21 cellular contexts compared by ENCODE assay signal in the genomic region with DNA sequence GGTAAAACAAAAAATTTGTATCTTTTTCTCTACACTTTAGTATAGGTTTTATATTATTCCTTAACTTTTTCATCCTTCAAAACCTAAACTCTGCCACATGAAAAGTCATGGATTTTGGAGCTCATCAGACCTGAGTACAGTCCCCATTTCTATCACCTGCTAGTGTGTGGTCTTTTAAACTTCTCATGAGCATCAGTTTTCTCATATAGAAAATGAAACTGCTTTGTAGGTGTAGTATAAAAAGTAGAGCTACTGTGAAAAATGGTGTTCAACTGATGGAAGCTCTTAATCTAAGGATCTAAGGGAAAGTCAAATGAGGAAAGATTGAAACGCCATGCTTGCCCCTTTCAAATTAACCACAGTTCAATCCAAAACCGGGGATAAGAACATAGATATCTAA.
A peak's percentile ranks its signal among the peaks of the same experiment; 100 is the strongest.
DNase-seq lines count a peak whose midpoint lies in the region; ATAC-seq and TF ChIP-seq lines count a peak whose summit lies in the region.
"Had no signal": no experiment of that assay in that cellular context is flagged by ENCODE, and none has a peak within 500 bp of the region (broad histone marks: within the 10 kb centered on the region; RNA-seq: fewer than 3 reads in every experiment).

No MANE protein-coding gene starts in this region.

- H3K36me3 ChIP-seq in ACC112 (ENCODE audit: insufficient read depth, low read length) (no peaks in the 10 kb centered on the region), ascending aorta (no peaks in the 10 kb centered on the region), parathyroid adenoma (ENCODE audit: control insufficient read depth, insufficient read depth, low read length) (no peaks in the 10 kb centered on the region), HAP-1 (replicated peaks) (no peaks in the 10 kb centered on the region)
- H3K36me3 ChIP-seq: BLaER1 had no signal

- H3K27me3 ChIP-seq in ACC112 (ENCODE audit: insufficient read depth, low read length) (no peaks in the 10 kb centered on the region), ascending aorta (no peaks in the 10 kb centered on the region), parathyroid adenoma (ENCODE audit: control insufficient read depth, insufficient read depth, low read length) (no peaks in the 10 kb centered on the region), HAP-1 (ENCODE audit: low read depth) (no peaks in the 10 kb centered on the region)
- H3K27me3 ChIP-seq: BLaER1 had no signal

- in situ Hi-C loops in HAP-1 (cut with MboI; ENCODE audit: low sequenced_read_pairs): no loop called here

- ATAC-seq in GM19351 (IDR thresholded peaks at IDR 0.05; ENCODE audit: unreplicated experiment): peak; percentile 64
- ATAC-seq in esophagus mucosa: no peak
- ATAC-seq: A549, GM23338, HCT116, HepG2 had no signal

- H3K27ac ChIP-seq in ACC112 (ENCODE audit: low read depth, low read length): no peak overlapping the region
- H3K27ac ChIP-seq in ascending aorta: peak overlapping the region; percentile 13 to 61
- no peak overlapping the region for H3K27ac ChIP-seq in parathyroid adenoma
- H3K27ac ChIP-seq: 22Rv1, A549, BLaER1 had no signal

- H3K27me3 Mint-ChIP-seq in activated CD4-positive, alpha-beta memory T cell treated with anti-CD3 and anti-CD28 coated beads for 36 hours: no peaks in the 10 kb centered on the region
- H3K27me3 Mint-ChIP-seq: CD4-positive, alpha-beta memory T cell; IgD-negative memory B cell had no signal

- H3K36me3 Mint-ChIP-seq in activated CD4-positive, alpha-beta memory T cell treated with anti-CD3 and anti-CD28 coated beads for 36 hours: no peaks in the 10 kb centered on the region
- H3K36me3 Mint-ChIP-seq: CD14-positive monocyte; CD4-positive, alpha-beta memory T cell; IgD-negative memory B cell had no signal

- H3K4me3 ChIP-seq in ACC112 (ENCODE audit: low read depth, low read length) (no peak overlapping the region), ascending aorta (no peak overlapping the region), parathyroid adenoma (ENCODE audit: low read depth, low read length) (no peak overlapping the region), HAP-1 (no peak overlapping the region)
- H3K4me3 ChIP-seq: A549, BLaER1, GM23338 had no signal

- H3K79me2 ChIP-seq in ACC112 (ENCODE audit: control insufficient read depth, insufficient read depth, low read length, unreplicated experiment): no peaks in the 10 kb centered on the region
- H3K79me2 ChIP-seq in parathyroid adenoma: no peaks in the 10 kb centered on the region

- CTCF ChIA-PET in activated CD4-positive, alpha-beta memory T cell treated with anti-CD3 and anti-CD28 coated beads for 36 hours (lab: Charles Lee): no interaction called here

- no peak for TF ChIP-seq CTCF in ascending aorta (IDR thresholded peaks at IDR 0.05)
- TF ChIP-seq CTCF in parathyroid adenoma (IDR thresholded peaks at IDR 0.05): no peak

- no peaks in the 10 kb centered on the region for H3K4me1 Mint-ChIP-seq in activated CD4-positive, alpha-beta memory T cell treated with anti-CD3 and anti-CD28 coated beads for 36 hours (ENCODE audit: low read depth)
- H3K4me1 Mint-ChIP-seq: CD14-positive monocyte; CD4-positive, alpha-beta memory T cell; IgD-negative memory B cell had no signal

- no peaks in the 10 kb centered on the region for H3K9me3 ChIP-seq in ascending aorta
- no peaks in the 10 kb centered on the region for H3K9me3 ChIP-seq in parathyroid adenoma (ENCODE audit: control insufficient read depth, low read length)
- no peaks in the 10 kb centered on the region for H3K9me3 ChIP-seq in HAP-1
- H3K9me3 ChIP-seq: A549, BLaER1 had no signal

- POLR2A ChIA-PET in activated CD4-positive, alpha-beta memory T cell treated with anti-CD3 and anti-CD28 coated beads for 36 hours (lab: Charles Lee): no interaction called here

- H2AFZ ChIP-seq in ACC112 (ENCODE audit: low read length, unreplicated experiment) (peak overlapping the region; percentile 42), parathyroid adenoma (no peak overlapping the region)

- H3K27ac Mint-ChIP-seq in activated CD4-positive, alpha-beta memory T cell treated with anti-CD3 and anti-CD28 coated beads for 36 hours: no peak overlapping the region
- H3K27ac Mint-ChIP-seq: CD14-positive monocyte; CD4-positive, alpha-beta memory T cell; GM23338; HFFc6; IgD-negative memory B cell had no signal

- peak overlapping the region; percentile 21 for H3K4me2 ChIP-seq in parathyroid adenoma (ENCODE audit: low read length)
- H3K4me2 ChIP-seq: A549, BLaER1, GM23338 had no signal

- intact Hi-C loops in ascending aorta (cut with DNase I): no loop called here
- intact Hi-C loops in activated CD4-positive, alpha-beta memory T cell treated with anti-CD3 and anti-CD28 coated beads for 36 hours (cut with micrococcal nuclease): no loop called here

- DNase-seq in ascending aorta (ENCODE audit: low spot score in 2 of 2) (no peak), HAP-1 (ENCODE audit: low spot score in 2 of 2) (no peak)
- DNase-seq in activated CD4-positive, alpha-beta memory T cell treated with anti-CD3 and anti-CD28 coated beads for 36 hours: no peak
- DNase-seq in activated naive CD4-positive, alpha-beta T cell treated with anti-CD3 and anti-CD28 coated beads, Interleukin-2, amount 50 U/mL, for 16 hours: no peak
- DNase-seq: CD4-positive, alpha-beta memory T cell; DMS153; DMS79; GDM1; HFFc6 had no signal

- H3K4me3 Mint-ChIP-seq in activated CD4-positive, alpha-beta memory T cell treated with anti-CD3 and anti-CD28 coated beads for 36 hours: no peak overlapping the region
- H3K4me3 Mint-ChIP-seq: CD14-positive monocyte; CD4-positive, alpha-beta memory T cell; GM23338; HFFc6; IgD-negative memory B cell had no signal

- H3K4me1 ChIP-seq in ACC112 (ENCODE audit: control insufficient read depth, insufficient read depth, low read length, unreplicated experiment) (peaks cover 11% of the 10 kb centered on the region), ascending aorta (peaks cover 0 to 18% of the 10 kb centered on the region in 2 donors), parathyroid adenoma (no peaks in the 10 kb centered on the region), HAP-1 (peaks cover 14% of the 10 kb centered on the region)
- H3K4me1 ChIP-seq: A549, BLaER1 had no signal

- H3K9me3 Mint-ChIP-seq in activated CD4-positive, alpha-beta memory T cell treated with anti-CD3 and anti-CD28 coated beads for 36 hours: no peaks in the 10 kb centered on the region
- H3K9me3 Mint-ChIP-seq: CD14-positive monocyte; CD4-positive, alpha-beta memory T cell; GM23338; HFFc6; IgD-negative memory B cell had no signal

- H3K9ac ChIP-seq in parathyroid adenoma: no peak overlapping the region
- H3K9ac ChIP-seq: BLaER1 had no signal

Comparison
In these comparisons a context has a peak if more than half of its experiments do, and no peak if none do; other contexts are left out.
1. H3K27ac ChIP-seq: peak in ascending aorta (2 of 2); none in ACC112 (single experiment) and parathyroid adenoma (single experiment).